In the genomic region with DNA sequence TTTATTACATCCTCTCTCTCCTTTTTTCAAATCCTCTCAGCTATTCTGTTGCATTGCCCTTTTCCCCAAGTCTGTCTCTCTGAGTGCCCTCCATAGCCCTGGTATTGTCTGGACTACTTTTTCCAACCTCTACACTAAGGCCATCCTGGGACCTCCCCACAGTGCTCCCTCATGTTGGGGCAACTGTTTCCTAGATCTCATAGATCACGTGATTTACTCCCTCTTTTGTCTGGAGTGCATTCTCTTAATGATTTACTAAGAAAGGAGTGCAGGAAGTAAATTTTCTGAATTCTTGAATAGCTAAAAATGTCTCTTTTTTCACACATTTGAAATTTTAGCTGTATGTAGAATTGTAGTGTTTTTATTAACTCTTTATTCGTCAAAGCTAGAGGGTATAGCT, we compare ENCODE assay signal across 28 cellular contexts.
"Had no signal": no experiment of that assay in that cellular context is flagged by ENCODE, and none has a peak within 500 bp of the region (broad histone marks: within the 10 kb centered on the region; RNA-seq: fewer than 3 reads in every experiment).

No MANE protein-coding gene starts in this region.

- DNase-seq: colonic mucosa; cortex of kidney; dermis blood vessel endothelial cell; dorsolateral prefrontal cortex; effector CD4-positive, alpha-beta T cell; effector CD8-positive, alpha-beta T cell; effector memory CD4-positive, alpha-beta T cell; effector memory CD8-positive, alpha-beta T cell; endodermal cell; erythroblast; esophagus squamous epithelium; foreskin fibroblast; foreskin keratinocyte; foreskin melanocyte; gastrocnemius medialis; glutamatergic neuron; head of caudate nucleus; heart left ventricle; heart right ventricle had no signal

- H3K9me3 ChIP-seq: colonic mucosa, gastrocnemius medialis had no signal

- H3K36me3 ChIP-seq: colonic mucosa, esophagus muscularis mucosa, esophagus squamous epithelium, gastrocnemius medialis, gastroesophageal sphincter, heart left ventricle, heart right ventricle had no signal

- H3K27ac ChIP-seq: colonic mucosa, coronary artery, epithelial cell of prostate, esophagus muscularis mucosa, esophagus squamous epithelium, foreskin keratinocyte, gastrocnemius medialis, gastroesophageal sphincter, heart left ventricle, heart right ventricle had no signal

- H3K4me3 ChIP-seq: colonic mucosa, coronary artery, dorsolateral prefrontal cortex, esophagus muscularis mucosa, esophagus squamous epithelium, gastrocnemius medialis, gastroesophageal sphincter, heart left ventricle, heart right ventricle had no signal

- FAIRE-seq: colon, endometrium, endothelial cell of umbilical vein, frontal cortex had no signal

- ATAC-seq: effector memory CD8-positive, alpha-beta T cell; esophagus mucosa; foreskin keratinocyte; gastrocnemius medialis; gastroesophageal sphincter; heart left ventricle; heart right ventricle had no signal

- H3K27me3 ChIP-seq: colonic mucosa, dorsolateral prefrontal cortex, esophagus muscularis mucosa, esophagus squamous epithelium, foreskin keratinocyte, gastrocnemius medialis, gastroesophageal sphincter had no signal

- H3K4me1 ChIP-seq: colonic mucosa, esophagus muscularis mucosa, esophagus squamous epithelium, foreskin keratinocyte, gastrocnemius medialis, gastroesophageal sphincter, heart left ventricle, heart right ventricle had no signal
